In genomic region chr21:26422138-26422537, GRCh38 we compare ENCODE assay signal across 1 cellular context.
TF ChIP-seq lines count a peak whose summit lies in the region.

No MANE protein-coding gene starts in this region.

TF ChIP-seq in WTC11, 78 proteins besides CTCF, POLR2A, EP300 and RAD21 (continued from another document):
- TF ChIP-seq ZNF281 (CRISPR knock-in tag; IDR thresholded peaks at IDR 0.05) (no peak), ZNF263 (CRISPR knock-in tag; IDR thresholded peaks at IDR 0.05; ENCODE audit: low read depth) (no peak), FOXK1 (CRISPR knock-in tag; IDR thresholded peaks at IDR 0.05) (no peak), CDX4 (CRISPR knock-in tag; IDR thresholded peaks at IDR 0.05; ENCODE audit: borderline replicate concordance) (no peak), ARID4B (CRISPR knock-in tag; IDR thresholded peaks at IDR 0.05; ENCODE audit: borderline replicate concordance) (no peak), ZMAT4 (CRISPR knock-in tag; IDR thresholded peaks at IDR 0.05) (no peak)
